ENCODE assay signal across 15 cellular contexts in the genomic region with DNA sequence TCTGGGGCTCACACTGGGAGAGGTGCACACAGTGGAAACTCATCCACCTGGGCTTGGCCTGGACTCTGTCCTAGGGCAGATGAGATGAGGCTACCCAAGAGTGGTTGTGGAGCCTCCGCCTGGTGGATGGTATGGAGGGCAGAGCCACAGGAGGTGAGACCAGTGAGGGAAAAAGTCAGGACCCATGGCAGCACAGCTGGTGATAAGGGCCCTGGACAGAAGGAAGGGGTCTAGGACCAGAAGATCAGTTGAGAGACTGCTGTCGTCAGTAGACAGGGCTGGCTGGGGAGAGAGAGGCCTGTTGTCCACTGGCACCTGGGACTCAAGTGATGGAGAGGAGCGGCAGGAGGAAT. TPM values are rescaled to one million over a fixed set of nuclear protein-coding genes. Genes with fewer than 3 reads are reported as not detected.
DNase-seq lines count a peak whose midpoint lies in the region; ATAC-seq and TF ChIP-seq lines count a peak whose summit lies in the region.
"Had no signal": no experiment of that assay in that cellular context is flagged by ENCODE, and none has a peak within 500 bp of the region (broad histone marks: within the 10 kb centered on the region; RNA-seq: fewer than 3 reads in every experiment).

No MANE protein-coding gene starts in this region.

- H3K27ac Mint-ChIP-seq in activated T-cell treated with anti-CD3 and anti-CD28 coated beads, Interleukin-2, amount 50 U/mL, for 24 hours: peak overlapping the region; percentile 89
- peak overlapping the region; percentile 91 for H3K27ac Mint-ChIP-seq in central memory CD8-positive, alpha-beta T cell (ENCODE audit: low read depth)
- H3K27ac Mint-ChIP-seq in stimulated activated effector memory CD8-positive, alpha-beta T cell treated with anti-CD3 and anti-CD28 coated beads, Interleukin-12 subunit alpha, Interleukin-12 subunit beta, amount 100 ng/mL, for 72 hours: peak overlapping the region; percentile 92
- no peak overlapping the region for H3K27ac Mint-ChIP-seq in HFFc6

- peaks cover 24% of the 10 kb centered on the region for H3K4me1 ChIP-seq in KMS-11 (ENCODE audit: low read depth, poor library complexity, severe bottlenecking)
- H3K4me1 ChIP-seq: psoas muscle had no signal

- in situ Hi-C loops in GM13977 (cut with MboI; ENCODE audit: low pct_unique_long_range_greater_than_20kb, low sequenced_read_pairs, unreplicated experiment): no loop called here

- H3K27me3 ChIP-seq in KMS-11 (ENCODE audit: insufficient read depth, low read depth): no peaks in the 10 kb centered on the region

- H3K4me2 ChIP-seq in KMS-11: peak overlapping the region; percentile 40; the same call in 1 of the 2 replicates

- H3K27ac ChIP-seq in KMS-11: no peak overlapping the region
- H3K27ac ChIP-seq: psoas muscle had no signal

- no peak overlapping the region for H2AFZ ChIP-seq in KMS-11 (ENCODE audit: low read depth)

- no peaks in the 10 kb centered on the region for H3K79me2 ChIP-seq in KMS-11 (ENCODE audit: insufficient read depth, low read depth)

- TF ChIP-seq CTCF in KMS-11 (conservative IDR thresholded peaks at IDR 0.05; ENCODE audit: low read depth, low read length) (no peak), GM13977 (IDR thresholded peaks at IDR 0.05; ENCODE audit: extremely low read depth, insufficient read depth, missing control alignments) (no peak), HFFc6 (IDR thresholded peaks at IDR 0.05) (no peak; the same call in 1 of the 2 replicates)

- H3K36me3 ChIP-seq in KMS-11 (ENCODE audit: insufficient read depth): no peaks in the 10 kb centered on the region

- no peaks in the 10 kb centered on the region for H3K9me3 Mint-ChIP-seq in activated T-cell treated with anti-CD3 and anti-CD28 coated beads, Interleukin-2, amount 50 U/mL, for 24 hours
- no peaks in the 10 kb centered on the region for H3K9me3 Mint-ChIP-seq in central memory CD8-positive, alpha-beta T cell
- no peaks in the 10 kb centered on the region for H3K9me3 Mint-ChIP-seq in stimulated activated effector memory CD8-positive, alpha-beta T cell treated with anti-CD3 and anti-CD28 coated beads, Interleukin-12 subunit alpha, Interleukin-12 subunit beta, amount 100 ng/mL, for 72 hours
- H3K9me3 Mint-ChIP-seq in HFFc6: no peaks in the 10 kb centered on the region

- H4K20me1 ChIP-seq in KMS-11 (ENCODE audit: insufficient read depth): no peaks in the 10 kb centered on the region

- H3K27me3 Mint-ChIP-seq in activated T-cell treated with anti-CD3 and anti-CD28 coated beads, Interleukin-2, amount 50 U/mL, for 24 hours: no peaks in the 10 kb centered on the region
- H3K27me3 Mint-ChIP-seq in central memory CD8-positive, alpha-beta T cell: no peaks in the 10 kb centered on the region
- peaks cover 11% of the 10 kb centered on the region for H3K27me3 Mint-ChIP-seq in HFFc6 (ENCODE audit: insufficient read depth)

- H3K4me3 ChIP-seq in KMS-11 (IDR thresholded peaks at IDR 0.05; ENCODE audit: insufficient read depth, low read depth, low read length): no peak overlapping the region
- H3K4me3 ChIP-seq: psoas muscle had no signal

- ATAC-seq in central memory CD8-positive, alpha-beta T cell (replicated peaks; ENCODE audit: extremely low read depth, poor library complexity, severe bottlenecking): no peak
- ATAC-seq in stimulated activated effector memory CD8-positive, alpha-beta T cell treated with anti-CD3 and anti-CD28 coated beads, Interleukin-12 subunit alpha, Interleukin-12 subunit beta, amount 100 ng/mL, for 72 hours: no peak
- ATAC-seq: psoas muscle had no signal

- H3K36me3 Mint-ChIP-seq in activated T-cell treated with anti-CD3 and anti-CD28 coated beads, Interleukin-2, amount 50 U/mL, for 24 hours (ENCODE audit: low read depth): peaks cover 99% of the 10 kb centered on the region
- peaks cover 56% of the 10 kb centered on the region for H3K36me3 Mint-ChIP-seq in central memory CD8-positive, alpha-beta T cell (ENCODE audit: insufficient read depth)
- peaks cover 100% of the 10 kb centered on the region for H3K36me3 Mint-ChIP-seq in stimulated activated effector memory CD8-positive, alpha-beta T cell treated with anti-CD3 and anti-CD28 coated beads, Interleukin-12 subunit alpha, Interleukin-12 subunit beta, amount 100 ng/mL, for 72 hours
- H3K36me3 Mint-ChIP-seq in HFFc6 (ENCODE audit: low read depth): peaks cover 35% of the 10 kb centered on the region

- DNase-seq in activated T-cell treated with anti-CD3 and anti-CD28 coated beads, Interleukin-2, amount 50 U/mL, for 24 hours: no peak
- DNase-seq in activated T-cell treated with anti-CD3 and anti-CD28 coated beads for 4 hours (no peak), NOMO-1 (lab: John Stamatoyannopoulos, UW; ENCODE audit: unreplicated experiment in 2 of 2) (no peak), GM13977 (ENCODE audit: low spot score) (no peak), HFFc6 (no peak)
- no peak for DNase-seq in central memory CD8-positive, alpha-beta T cell (ENCODE audit: low spot score in 2 of 2)
- DNase-seq in stimulated activated effector memory CD8-positive, alpha-beta T cell treated with anti-CD3 and anti-CD28 coated beads, Interleukin-12 subunit alpha, Interleukin-12 subunit beta, amount 100 ng/mL, for 72 hours (ENCODE audit: low spot score in 2 of 2): no peak
- DNase-seq: effector CD4-positive, alpha-beta T cell; hypothalamus; NCI-H1417 treated with DMSO at 0.1 percent for 48 hours; NCI-H2227 treated with DMSO at 0.1 percent for 48 hours; SHP77 treated with DMSO at 0.1 percent for 48 hours; stimulated activated CD4-positive, alpha-beta T cell treated with anti-CD3 and anti-CD28 coated beads, Interleukin-12 subunit alpha, Interleukin-12 subunit beta, amount 100 ng/mL, for 4 hours had no signal

- H3K4me1 Mint-ChIP-seq in activated T-cell treated with anti-CD3 and anti-CD28 coated beads, Interleukin-2, amount 50 U/mL, for 24 hours (ENCODE audit: low read depth): peaks cover 41% of the 10 kb centered on the region
- H3K4me1 Mint-ChIP-seq in central memory CD8-positive, alpha-beta T cell: peaks cover 51% of the 10 kb centered on the region
- peaks cover 83% of the 10 kb centered on the region for H3K4me1 Mint-ChIP-seq in stimulated activated effector memory CD8-positive, alpha-beta T cell treated with anti-CD3 and anti-CD28 coated beads, Interleukin-12 subunit alpha, Interleukin-12 subunit beta, amount 100 ng/mL, for 72 hours
- peaks cover 24% of the 10 kb centered on the region for H3K4me1 Mint-ChIP-seq in HFFc6 (ENCODE audit: low read depth)

- no peak overlapping the region for H3K9ac ChIP-seq in KMS-11

- H3K4me3 Mint-ChIP-seq in activated T-cell treated with anti-CD3 and anti-CD28 coated beads, Interleukin-2, amount 50 U/mL, for 24 hours: no peak overlapping the region
- H3K4me3 Mint-ChIP-seq in central memory CD8-positive, alpha-beta T cell: no peak overlapping the region
- no peak overlapping the region for H3K4me3 Mint-ChIP-seq in stimulated activated effector memory CD8-positive, alpha-beta T cell treated with anti-CD3 and anti-CD28 coated beads, Interleukin-12 subunit alpha, Interleukin-12 subunit beta, amount 100 ng/mL, for 72 hours
- no peak overlapping the region for H3K4me3 Mint-ChIP-seq in HFFc6

RNA-seq across cellular contexts. Expression of gene PLCG1, which starts 29.8 kb away (rescaled TPM):
- 10 to 100 TPM; 44.4 to 62.1 (median 50.1) TPM for total RNA-seq in HFFc6 (2021; fragmentation: NEBNext Ultra II Directional; extraction: Animal tissue kit (Norgen Biotek cat#: 25700))
